In genomic region chr15:29456255-29456654, GRCh38 we compare ENCODE assay signal across 34 cellular contexts.
"Had no signal": no experiment of that assay in that cellular context is flagged by ENCODE, and none has a peak within 500 bp of the region (broad histone marks: within the 10 kb centered on the region; RNA-seq: fewer than 3 reads in every experiment).

No MANE protein-coding gene starts in this region.

- H3K27ac Mint-ChIP-seq: activated CD4-positive, alpha-beta memory T cell treated with anti-CD3 and anti-CD28 coated beads for 36 hours; activated CD4-positive, alpha-beta T cell treated with anti-CD3 and anti-CD28 coated beads for 36 hours; activated CD4-positive, alpha-beta T cell treated with anti-CD3 and anti-CD28 coated beads, Interleukin-2, amount 10 ng/mL, durations not matched to agents 24 days and 14 days; activated CD8-positive, alpha-beta memory T cell treated with anti-CD3 and anti-CD28 coated beads, Interleukin-2, amount 10 ng/mL, durations not matched to agents 7 days and 5 days; activated CD8-positive, alpha-beta T cell treated with anti-CD3 and anti-CD28 coated beads, Interleukin-2, amount 10 ng/mL, durations not matched to agents 7 days and 5 days; activated naive CD4-positive, alpha-beta T cell treated with anti-CD3 and anti-CD28 coated beads for 36 hours; activated naive CD4-positive, alpha-beta T cell treated with anti-CD3 and anti-CD28 coated beads, Interleukin-2, amount 50 U/mL, for 24 hours; activated naive CD8-positive, alpha-beta T cell treated with anti-CD3 and anti-CD28 coated beads for 36 hours; activated naive CD8-positive, alpha-beta T cell treated with anti-CD3 and anti-CD28 coated beads, Interleukin-2, amount 50 U/mL, for 24 hours; activated T-helper 1 cell treated with anti-CD3 and anti-CD28 coated beads, Interleukin-12 subunit alpha, Interleukin-12 subunit beta, Interleukin-2, Interleukin-4 antibody, amounts not matched to agents 30 ng/mL and 10 ng/mL and 1 ng/mL, durations not matched to agents 14 hours and 24 hours and 36 hours; activated T-helper 2 cell treated with anti-CD3 and anti-CD28 coated beads, Interferon-gamma antibody, Interleukin-2, Interleukin-4, amounts not matched to agents 10 μg/mL and 5 μg/mL and 100 μg/mL, durations not matched to agents 14 hours and 24 hours and 36 hours; dendritic cell treated with granulocyte-macrophage colony-stimulating factor and Interleukin-4, amounts not matched to agents 40 ng/mL and 50 ng/mL, for 4 days; endodermal cell; T-helper 17 cell; T-helper 2 cell treated with Interferon-gamma antibody and Interleukin-4, amounts not matched to agents 5 μg/mL and 100 μg/mL, for 36 hours had no signal

- H3K4me1 ChIP-seq: body of pancreas, gastrocnemius medialis had no signal

- H3K27me3 Mint-ChIP-seq: activated CD4-positive, alpha-beta memory T cell treated with anti-CD3 and anti-CD28 coated beads for 36 hours; activated CD4-positive, alpha-beta T cell treated with anti-CD3 and anti-CD28 coated beads for 36 hours; activated CD4-positive, alpha-beta T cell treated with anti-CD3 and anti-CD28 coated beads, Interleukin-2, amount 10 ng/mL, durations not matched to agents 24 days and 14 days; activated CD8-positive, alpha-beta memory T cell treated with anti-CD3 and anti-CD28 coated beads, Interleukin-2, amount 10 ng/mL, durations not matched to agents 7 days and 5 days; activated naive CD4-positive, alpha-beta T cell treated with anti-CD3 and anti-CD28 coated beads, Interleukin-2, amount 50 U/mL, for 24 hours; activated naive CD8-positive, alpha-beta T cell treated with anti-CD3 and anti-CD28 coated beads for 36 hours; activated naive CD8-positive, alpha-beta T cell treated with anti-CD3 and anti-CD28 coated beads, Interleukin-2, amount 50 U/mL, for 24 hours had no signal

- ATAC-seq: activated CD4-positive, alpha-beta T cell treated with anti-CD3 and anti-CD28 coated beads for 36 hours; activated CD8-positive, alpha-beta memory T cell treated with anti-CD3 and anti-CD28 coated beads, Interleukin-2, amount 10 ng/mL, durations not matched to agents 7 days and 5 days; activated CD8-positive, alpha-beta T cell treated with anti-CD3 and anti-CD28 coated beads, Interleukin-2, amount 10 ng/mL, durations not matched to agents 7 days and 5 days; activated naive CD8-positive, alpha-beta T cell treated with anti-CD3 and anti-CD28 coated beads, Interleukin-2, amount 50 U/mL, for 24 hours; body of pancreas; esophagus mucosa; gastrocnemius medialis; heart right ventricle; T-helper 17 cell had no signal

- H3K9me3 ChIP-seq: adrenal gland, body of pancreas, gastrocnemius medialis, heart right ventricle had no signal

- H3K27me3 ChIP-seq: body of pancreas, gastrocnemius medialis had no signal

- H3K9me3 Mint-ChIP-seq: activated CD4-positive, alpha-beta memory T cell treated with anti-CD3 and anti-CD28 coated beads for 36 hours; activated CD4-positive, alpha-beta T cell treated with anti-CD3 and anti-CD28 coated beads, Interleukin-2, amount 10 ng/mL, durations not matched to agents 24 days and 14 days; activated naive CD4-positive, alpha-beta T cell treated with anti-CD3 and anti-CD28 coated beads for 36 hours; activated naive CD4-positive, alpha-beta T cell treated with anti-CD3 and anti-CD28 coated beads, Interleukin-2, amount 50 U/mL, for 24 hours; activated naive CD8-positive, alpha-beta T cell treated with anti-CD3 and anti-CD28 coated beads for 36 hours; activated naive CD8-positive, alpha-beta T cell treated with anti-CD3 and anti-CD28 coated beads, Interleukin-2, amount 50 U/mL, for 24 hours; activated T-helper 1 cell treated with anti-CD3 and anti-CD28 coated beads, Interleukin-12 subunit alpha, Interleukin-12 subunit beta, Interleukin-2, Interleukin-4 antibody, amounts not matched to agents 30 ng/mL and 10 ng/mL and 1 ng/mL, durations not matched to agents 14 hours and 24 hours and 36 hours; activated T-helper 2 cell treated with anti-CD3 and anti-CD28 coated beads, Interferon-gamma antibody, Interleukin-2, Interleukin-4, amounts not matched to agents 10 μg/mL and 5 μg/mL and 100 μg/mL, durations not matched to agents 14 hours and 24 hours and 36 hours; dendritic cell treated with granulocyte-macrophage colony-stimulating factor and Interleukin-4, amounts not matched to agents 40 ng/mL and 50 ng/mL, for 4 days; endodermal cell; T-helper 2 cell treated with Interferon-gamma antibody and Interleukin-4, amounts not matched to agents 5 μg/mL and 100 μg/mL, for 36 hours had no signal

- H3K36me3 ChIP-seq: adrenal gland, gastrocnemius medialis, heart right ventricle had no signal

- H3K4me3 ChIP-seq: adrenal gland, body of pancreas, dorsolateral prefrontal cortex, gastrocnemius medialis, heart right ventricle had no signal

- H3K4me3 Mint-ChIP-seq: activated CD4-positive, alpha-beta memory T cell treated with anti-CD3 and anti-CD28 coated beads for 36 hours; activated CD4-positive, alpha-beta T cell treated with anti-CD3 and anti-CD28 coated beads for 36 hours; activated CD4-positive, alpha-beta T cell treated with anti-CD3 and anti-CD28 coated beads, Interleukin-2, amount 10 ng/mL, durations not matched to agents 24 days and 14 days; activated CD8-positive, alpha-beta memory T cell treated with anti-CD3 and anti-CD28 coated beads, Interleukin-2, amount 10 ng/mL, durations not matched to agents 7 days and 5 days; activated CD8-positive, alpha-beta T cell treated with anti-CD3 and anti-CD28 coated beads, Interleukin-2, amount 10 ng/mL, durations not matched to agents 7 days and 5 days; activated naive CD4-positive, alpha-beta T cell treated with anti-CD3 and anti-CD28 coated beads for 36 hours; activated naive CD4-positive, alpha-beta T cell treated with anti-CD3 and anti-CD28 coated beads, Interleukin-2, amount 50 U/mL, for 24 hours; activated naive CD8-positive, alpha-beta T cell treated with anti-CD3 and anti-CD28 coated beads for 36 hours; activated naive CD8-positive, alpha-beta T cell treated with anti-CD3 and anti-CD28 coated beads, Interleukin-2, amount 50 U/mL, for 24 hours; activated T-helper 1 cell treated with anti-CD3 and anti-CD28 coated beads, Interleukin-12 subunit alpha, Interleukin-12 subunit beta, Interleukin-2, Interleukin-4 antibody, amounts not matched to agents 30 ng/mL and 10 ng/mL and 1 ng/mL, durations not matched to agents 14 hours and 24 hours and 36 hours; dendritic cell treated with granulocyte-macrophage colony-stimulating factor and Interleukin-4, amounts not matched to agents 40 ng/mL and 50 ng/mL, for 4 days; endodermal cell; T-helper 17 cell; T-helper 2 cell treated with Interferon-gamma antibody and Interleukin-4, amounts not matched to agents 5 μg/mL and 100 μg/mL, for 36 hours had no signal

- H3K27ac ChIP-seq: adrenal gland, body of pancreas, gastrocnemius medialis, heart right ventricle had no signal

- DNase-seq: activated CD4-positive, alpha-beta memory T cell treated with anti-CD3 and anti-CD28 coated beads for 36 hours; activated CD4-positive, alpha-beta T cell treated with anti-CD3 and anti-CD28 coated beads for 36 hours; activated CD4-positive, alpha-beta T cell treated with anti-CD3 and anti-CD28 coated beads, Interleukin-2, amount 10 ng/mL, durations not matched to agents 24 days and 14 days; activated CD4-positive, CD25-positive, alpha-beta regulatory T cell; activated CD4-positive, CD25-positive, alpha-beta regulatory T cell treated with anti-CD3 and anti-CD28 coated beads, Interleukin-2, amount 50 U/mL, for 72 hours; activated CD8-positive, alpha-beta memory T cell treated with anti-CD3 and anti-CD28 coated beads, Interleukin-2, amount 10 ng/mL, durations not matched to agents 7 days and 5 days; activated CD8-positive, alpha-beta memory T cell treated with anti-CD3 and anti-CD28 coated beads, Interleukin-2, amount 50 U/mL, for 4 hours; activated CD8-positive, alpha-beta T cell treated with anti-CD3 and anti-CD28 coated beads, Interleukin-2, amount 10 ng/mL, durations not matched to agents 7 days and 5 days; activated effector memory CD4-positive, alpha-beta T cell treated with anti-CD3 and anti-CD28 coated beads, Interleukin-2, amount 50 U/mL, for 16 hours; activated naive CD4-positive, alpha-beta T cell treated with anti-CD3 and anti-CD28 coated beads for 36 hours; activated naive CD8-positive, alpha-beta T cell treated with anti-CD3 and anti-CD28 coated beads for 36 hours; activated naive CD8-positive, alpha-beta T cell treated with anti-CD3 and anti-CD28 coated beads, Interleukin-2, amount 50 U/mL, for 24 hours; activated T-cell treated with anti-CD3 and anti-CD28 coated beads, Interleukin-2, amount 50 U/mL, for 1 hour; activated T-cell treated with anti-CD3 and anti-CD28 coated beads, Interleukin-2, amount 50 U/mL, for 48 hours; adrenal gland; amygdala; aorta; body of pancreas; caudate nucleus; effector memory CD4-positive, alpha-beta T cell; endodermal cell; foreskin fibroblast; gastrocnemius medialis; heart right ventricle; hippocampal formation; T-helper 17 cell; T1000 had no signal

- H3K36me3 Mint-ChIP-seq: activated CD4-positive, alpha-beta memory T cell treated with anti-CD3 and anti-CD28 coated beads for 36 hours; activated CD8-positive, alpha-beta memory T cell treated with anti-CD3 and anti-CD28 coated beads, Interleukin-2, amount 10 ng/mL, durations not matched to agents 7 days and 5 days; activated naive CD4-positive, alpha-beta T cell treated with anti-CD3 and anti-CD28 coated beads, Interleukin-2, amount 50 U/mL, for 24 hours; activated naive CD8-positive, alpha-beta T cell treated with anti-CD3 and anti-CD28 coated beads for 36 hours had no signal
